17 cellular contexts compared by ENCODE assay signal in the genomic region with DNA sequence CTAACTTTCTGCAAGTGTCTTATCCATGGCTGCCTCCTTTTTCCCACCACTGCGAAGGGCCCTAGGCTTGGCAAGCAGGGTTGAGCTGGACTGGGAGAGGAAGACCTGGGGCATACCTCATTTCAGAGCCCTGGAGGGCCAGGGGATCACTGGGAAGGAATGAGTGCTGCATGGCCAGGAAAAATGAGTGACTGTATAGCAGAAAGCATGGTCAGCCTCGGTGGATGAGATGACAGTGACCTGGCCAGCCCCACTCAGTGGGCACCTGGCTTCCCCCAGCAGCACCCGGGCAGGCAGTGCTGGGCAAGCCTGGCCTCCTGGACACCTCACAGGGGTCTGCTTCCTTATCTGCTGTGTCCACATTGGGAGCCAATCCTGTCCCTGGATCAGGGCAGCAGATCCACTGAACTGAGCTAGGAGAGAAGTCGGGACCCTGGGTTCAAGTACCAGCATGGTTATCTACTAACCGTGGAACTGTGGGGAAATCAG.
DNase-seq lines count a peak whose midpoint lies in the region; ATAC-seq and TF ChIP-seq lines count a peak whose summit lies in the region.
"Had no signal": no experiment of that assay in that cellular context is flagged by ENCODE, and none has a peak within 500 bp of the region (broad histone marks: within the 10 kb centered on the region; RNA-seq: fewer than 3 reads in every experiment).

No MANE protein-coding gene starts in this region.

- H3K9ac ChIP-seq in mesenchymal stem cell (ENCODE audit: low read length), result no peak overlapping the region

- H3K23ac ChIP-seq in mesenchymal stem cell (ENCODE audit: low read length in 2 of 2), result no peak overlapping the region

- H2BK5ac ChIP-seq in mesenchymal stem cell (ENCODE audit: low read depth, low read length, poor library complexity, severe bottlenecking), result no peak overlapping the region

- H3K4me1 Mint-ChIP-seq in T-helper 1 cell treated with Interleukin-12 subunit alpha and Interleukin-12 subunit beta and Interleukin-4 antibody, amounts not matched to agents 30 μg/mL and 1 μg/mL, for 36 hours (ENCODE audit: low read depth), result peaks cover 32% of the 10 kb centered on the region
- H3K4me1 Mint-ChIP-seq in CD8-positive, alpha-beta T cell (ENCODE audit: low read depth), result peaks cover 13% of the 10 kb centered on the region

- intact Hi-C loops in dorsolateral prefrontal cortex (cut with DNase I) (no loop called here), stomach (cut with DNase I; ENCODE audit: low total_unique reads) (no loop called here)
- intact Hi-C loops in CD8-positive, alpha-beta T cell (cut with DNase I, micrococcal nuclease), result no loop called here

- no peaks in the 10 kb centered on the region for H3K36me3 ChIP-seq in mesenchymal stem cell (ENCODE audit: control insufficient read depth in 1 of 2, insufficient read depth in 2 of 2, low read depth in 1 of 2, low read length in 2 of 2)
- no peaks in the 10 kb centered on the region for H3K36me3 ChIP-seq in stomach
- no peaks in the 10 kb centered on the region for H3K36me3 ChIP-seq in CD8-positive, alpha-beta T cell (ENCODE audit: insufficient read depth, low read length)
- H3K36me3 ChIP-seq: neutrophil, tibial nerve had no signal

- no peak overlapping the region for H2BK120ac ChIP-seq in mesenchymal stem cell (ENCODE audit: low read depth, low read length)

- peak overlapping the region in 57 of 59 donors; percentile 18 to 94 (median 80) for H3K27ac ChIP-seq in dorsolateral prefrontal cortex
- H3K27ac ChIP-seq in mesenchymal stem cell (ENCODE audit: low read length, poor library complexity, severe bottlenecking), result no peak overlapping the region
- peak overlapping the region in 3 of 5 donors; percentile 41 to 67 (median 44) for H3K27ac ChIP-seq in stomach
- no peak overlapping the region for H3K27ac ChIP-seq in CD8-positive, alpha-beta T cell (ENCODE audit: low read depth, low read length)
- H3K27ac ChIP-seq: 22Rv1, neutrophil had no signal

- TF ChIP-seq EP300 in stomach (IDR thresholded peaks at IDR 0.05), result no peak

- H3K4me2 ChIP-seq in mesenchymal stem cell (ENCODE audit: low read length, poor library complexity, severe bottlenecking), result no peak overlapping the region

- H3K27me3 ChIP-seq in dorsolateral prefrontal cortex, result no peaks in the 10 kb centered on the region
- H3K27me3 ChIP-seq in mesenchymal stem cell (ENCODE audit: control insufficient read depth in 1 of 2, insufficient read depth in 1 of 2, low read length in 2 of 2), result peaks cover 0 to 4% of the 10 kb centered on the region in 2 experiments
- no peaks in the 10 kb centered on the region for H3K27me3 ChIP-seq in stomach
- H3K27me3 ChIP-seq in CD8-positive, alpha-beta T cell (ENCODE audit: insufficient read depth, low read length), result no peaks in the 10 kb centered on the region
- H3K27me3 ChIP-seq: neutrophil, tibial nerve had no signal

- POLR2A ChIA-PET in CD8-positive, alpha-beta T cell (lab: Charles Lee), result no interaction called here

- no peaks in the 10 kb centered on the region for H3K9me3 ChIP-seq in mesenchymal stem cell (ENCODE audit: control insufficient read depth, low read length)
- H3K9me3 ChIP-seq in stomach, result no peaks in the 10 kb centered on the region
- H3K9me3 ChIP-seq in CD8-positive, alpha-beta T cell (ENCODE audit: low read length), result no peaks in the 10 kb centered on the region
- H3K9me3 ChIP-seq: neutrophil, tibial nerve had no signal

- no peak overlapping the region for H2BK15ac ChIP-seq in mesenchymal stem cell (ENCODE audit: low read depth, poor library complexity, severe bottlenecking)

- peak overlapping the region; percentile 63 for H4K8ac ChIP-seq in mesenchymal stem cell (ENCODE audit: low read length)

- peaks cover 5% of the 10 kb centered on the region for H3K27me3 Mint-ChIP-seq in T-helper 1 cell treated with Interleukin-12 subunit alpha and Interleukin-12 subunit beta and Interleukin-4 antibody, amounts not matched to agents 30 μg/mL and 1 μg/mL, for 36 hours (ENCODE audit: low read depth)
- H3K27me3 Mint-ChIP-seq in CD8-positive, alpha-beta T cell (ENCODE audit: low read depth), result no peaks in the 10 kb centered on the region
- H3K27me3 Mint-ChIP-seq: activated naive CD4-positive, alpha-beta T cell treated with anti-CD3 and anti-CD28 coated beads, Interleukin-2, amount 50 U/mL, for 24 hours had no signal

- TF ChIP-seq POLR2A in stomach (IDR thresholded peaks at IDR 0.05), result no peak

- peak overlapping the region; percentile 2 for H3K27ac Mint-ChIP-seq in T-helper 1 cell treated with Interleukin-12 subunit alpha and Interleukin-12 subunit beta and Interleukin-4 antibody, amounts not matched to agents 30 μg/mL and 1 μg/mL, for 36 hours
- H3K27ac Mint-ChIP-seq in CD8-positive, alpha-beta T cell, result no peak overlapping the region
- H3K27ac Mint-ChIP-seq: activated naive CD4-positive, alpha-beta T cell treated with anti-CD3 and anti-CD28 coated beads, Interleukin-2, amount 50 U/mL, for 24 hours had no signal

- H3K4me1 ChIP-seq in mesenchymal stem cell (ENCODE audit: control insufficient read depth, insufficient read depth, low read depth, low read length) (peaks cover 37% of the 10 kb centered on the region), stomach (peaks cover 24 to 52% (median 44%) of the 10 kb centered on the region in 4 donors)
- peaks cover 8% of the 10 kb centered on the region for H3K4me1 ChIP-seq in CD8-positive, alpha-beta T cell (ENCODE audit: insufficient read depth, low read length)

- WGBS in mesenchymal stem cell, result 96% methylated on average over 5 of the region's 5 CpGs
- 84 to 98% (median 92%) methylated on average over 3 to 5 of the region's 5 CpGs for WGBS in stomach, 5 donors

- H3K4ac ChIP-seq in mesenchymal stem cell (ENCODE audit: low read depth in 1 of 2, low read length in 2 of 2), result peak overlapping the region in 1 of 2 experiments; percentile 34

- H2AK5ac ChIP-seq in mesenchymal stem cell (ENCODE audit: low read length, severe bottlenecking), result peak overlapping the region; percentile 42

- H3K9me3 Mint-ChIP-seq in T-helper 1 cell treated with Interleukin-12 subunit alpha and Interleukin-12 subunit beta and Interleukin-4 antibody, amounts not matched to agents 30 μg/mL and 1 μg/mL, for 36 hours, result peaks cover 7% of the 10 kb centered on the region
- no peaks in the 10 kb centered on the region for H3K9me3 Mint-ChIP-seq in CD8-positive, alpha-beta T cell
- H3K9me3 Mint-ChIP-seq: activated naive CD4-positive, alpha-beta T cell treated with anti-CD3 and anti-CD28 coated beads, Interleukin-2, amount 50 U/mL, for 24 hours had no signal

- H3K14ac ChIP-seq in mesenchymal stem cell (ENCODE audit: low read length in 2 of 2), result peak overlapping the region in 1 of 2 experiments; percentile 75

- H3K4me3 Mint-ChIP-seq in T-helper 1 cell treated with Interleukin-12 subunit alpha and Interleukin-12 subunit beta and Interleukin-4 antibody, amounts not matched to agents 30 μg/mL and 1 μg/mL, for 36 hours, result no peak overlapping the region
- no peak overlapping the region for H3K4me3 Mint-ChIP-seq in CD8-positive, alpha-beta T cell
- H3K4me3 Mint-ChIP-seq: activated naive CD4-positive, alpha-beta T cell treated with anti-CD3 and anti-CD28 coated beads, Interleukin-2, amount 50 U/mL, for 24 hours had no signal

- H2BK12ac ChIP-seq in mesenchymal stem cell (ENCODE audit: low read length in 2 of 2), result peak overlapping the region in 1 of 2 experiments; percentile 88

- peak overlapping the region; percentile 23 to 50 for H3K18ac ChIP-seq in mesenchymal stem cell (ENCODE audit: low read depth in 1 of 2, low read length in 2 of 2)

- DNase-seq in T-helper 1 cell (no peak), dorsolateral prefrontal cortex (no peak), mesenchymal stem cell (no peak), stomach (no peak), UCSD-AML1 (lab: John Stamatoyannopoulos, UW; ENCODE audit: unreplicated experiment) (no peak)
- no peak for DNase-seq in CD8-positive, alpha-beta T cell
- DNase-seq: activated CD4-positive, alpha-beta T cell treated with anti-CD3 and anti-CD28 coated beads for 4 hours; effector memory CD4-positive, alpha-beta T cell; SHP77; stimulated activated CD4-positive, alpha-beta T cell treated with anti-CD3 and anti-CD28 coated beads, Interleukin-2, amount 100 ng/mL, for 48 hours; T-helper 9 cell had no signal

- TF ChIP-seq CTCF in dorsolateral prefrontal cortex (IDR thresholded peaks at IDR 0.05 in 54 of 56, conservative IDR thresholded peaks at IDR 0.05 in 2 of 56; ENCODE audit: low read depth in 1 of 56, partially characterized antibody in 56 of 56), result no peak
- no peak for TF ChIP-seq CTCF in stomach (IDR thresholded peaks at IDR 0.05)
- TF ChIP-seq CTCF in CD8-positive, alpha-beta T cell (IDR thresholded peaks at IDR 0.05), result no peak

- H3K79me1 ChIP-seq in mesenchymal stem cell (replicated peaks; ENCODE audit: low read length, poor library complexity, severe bottlenecking), result no peaks in the 10 kb centered on the region

- CTCF ChIA-PET in CD8-positive, alpha-beta T cell (lab: Charles Lee), result no interaction called here

- H4K91ac ChIP-seq in mesenchymal stem cell (ENCODE audit: low read length), result peak overlapping the region; percentile 64

- H2AFZ ChIP-seq in mesenchymal stem cell (ENCODE audit: low read depth, low read length), result no peak overlapping the region

- ATAC-seq in GM21723 (IDR thresholded peaks at IDR 0.05; ENCODE audit: unreplicated experiment), result no peak
- ATAC-seq in CD8-positive, alpha-beta T cell, result no peak

- H3K36me3 Mint-ChIP-seq in T-helper 1 cell treated with Interleukin-12 subunit alpha and Interleukin-12 subunit beta and Interleukin-4 antibody, amounts not matched to agents 30 μg/mL and 1 μg/mL, for 36 hours (ENCODE audit: low read depth), result peaks cover 9% of the 10 kb centered on the region
- peaks cover 2% of the 10 kb centered on the region for H3K36me3 Mint-ChIP-seq in CD8-positive, alpha-beta T cell
- H3K36me3 Mint-ChIP-seq: activated naive CD4-positive, alpha-beta T cell treated with anti-CD3 and anti-CD28 coated beads, Interleukin-2, amount 50 U/mL, for 24 hours had no signal

- no peak overlapping the region for H3K4me3 ChIP-seq in dorsolateral prefrontal cortex
- no peak overlapping the region for H3K4me3 ChIP-seq in mesenchymal stem cell (ENCODE audit: insufficient read depth in 1 of 2, low read depth in 1 of 2, low read length in 2 of 2)
- no peak overlapping the region for H3K4me3 ChIP-seq in stomach
- H3K4me3 ChIP-seq in CD8-positive, alpha-beta T cell (ENCODE audit: low read depth, low read length), result no peak overlapping the region
- H3K4me3 ChIP-seq: tibial nerve had no signal

Comparison
In these comparisons a context has a peak if more than half of its experiments do, and no peak if none do; other contexts are left out.
1. H3K27ac ChIP-seq: peak in dorsolateral prefrontal cortex (57 of 59) and stomach (3 of 5); none in mesenchymal stem cell (single experiment) and CD8-positive, alpha-beta T cell (single experiment).